ENCODE assay signal across 1 cellular context in genomic region chr6:26659360-26660095, GRCh38.
TF ChIP-seq lines count a peak whose summit lies in the region.
"Not testable (repeated sequence)": the region's sequence is repeated elsewhere in the genome, so short reads cannot be mapped to it uniquely, and the experiment has no call there.

Gene ZNF322 (minus strand): TSS chr6:26659746. CDS start chr6:26638553, 21,193 bp downstream.

TF ChIP-seq in HepG2, 621 proteins besides CTCF, POLR2A, EP300 and RAD21 (continued from another document):
- TF ChIP-seq HNF1B (CRISPR knock-in tag; IDR thresholded peaks at IDR 0.05) (peak; percentile 67; the same call in 1 of the 2 replicates), FOXC1 (CRISPR knock-in tag; IDR thresholded peaks at IDR 0.05; ENCODE audit: borderline replicate concordance) (peak; percentile 76; the same call in 1 of the 2 replicates), ZC3H4 (CRISPR knock-in tag; IDR thresholded peaks at IDR 0.05; ENCODE audit: borderline replicate concordance) (0 out of 2 replicates have a peak, but pooled peaks have one; percentile 69), CREB1 (CRISPR knock-in tag; IDR thresholded peaks at IDR 0.05) (peak; percentile 69), XRCC5 (optimal IDR thresholded peaks at IDR 0.05; ENCODE audit: low read length) (peak; percentile 68), MYC (CRISPR knock-in tag; IDR thresholded peaks at IDR 0.05; ENCODE audit: borderline replicate concordance) (peak; percentile 66; the same call in 1 of the 2 replicates), LCORL (CRISPR knock-in tag; IDR thresholded peaks at IDR 0.05) (peak; percentile 60; the same call in 1 of the 2 replicates), TMF1 (CRISPR knock-in tag; IDR thresholded peaks at IDR 0.05; ENCODE audit: low read depth) (0 out of 2 replicates have a peak, but pooled peaks have one; percentile 49), ARNT2 (CRISPR knock-in tag; IDR thresholded peaks at IDR 0.05; ENCODE audit: low read depth) (peak; percentile 57; the same call in 1 of the 2 replicates), ZSCAN21 (CRISPR knock-in tag; IDR thresholded peaks at IDR 0.05; ENCODE audit: borderline replicate concordance) (peak; percentile 2; the same call in 1 of the 2 replicates), ZNF761 (CRISPR knock-in tag; conservative IDR thresholded peaks at IDR 0.05) (peak; percentile 75; the same call in 1 of the 2 replicates), MTF1 (CRISPR knock-in tag; IDR thresholded peaks at IDR 0.05) (peak; percentile 15; the same call in 1 of the 2 replicates), ZBTB44 (CRISPR knock-in tag; IDR thresholded peaks at IDR 0.05) (0 out of 2 replicates have a peak, but pooled peaks have one; percentile 44)
- TF ChIP-seq CREB1, LCORL (IDR thresholded peaks at IDR 0.05): not testable (repeated sequence)
